ENCODE assay signal across 28 cellular contexts in genomic region chr15:80951941-80952340, GRCh38.
"Had no signal": no experiment of that assay in that cellular context is flagged by ENCODE, and none has a peak within 500 bp of the region (broad histone marks: within the 10 kb centered on the region; RNA-seq: fewer than 3 reads in every experiment).

No MANE protein-coding gene starts in this region.

- H3K9me3 Mint-ChIP-seq: activated B cell treated with CpG ODN at 0.5 μM for 24 hours; activated naive CD8-positive, alpha-beta T cell treated with anti-CD3 and anti-CD28 coated beads for 36 hours; activated T-cell treated with anti-CD3 and anti-CD28 coated beads, Interleukin-2, amount 50 U/mL, for 24 hours; naive thymus-derived CD4-positive, alpha-beta T cell; T-helper 2 cell treated with Interferon-gamma antibody and Interleukin-4, amounts not matched to agents 5 μg/mL and 100 μg/mL, for 36 hours had no signal

- H3K79me2 ChIP-seq: hepatocyte had no signal

- H3K27me3 ChIP-seq: adrenal gland, body of pancreas, cardiac muscle cell, colonic mucosa, dorsolateral prefrontal cortex, gastrocnemius medialis, hepatocyte, pancreas, spleen, suprapubic skin, tibial artery had no signal

- H2AFZ ChIP-seq: hepatocyte had no signal

- H3K4me2 ChIP-seq: hepatocyte had no signal

- H3K9me3 ChIP-seq: adrenal gland, body of pancreas, colonic mucosa, gastrocnemius medialis, pancreas, spleen, suprapubic skin, tibial artery had no signal

- DNase-seq: activated B cell treated with CpG ODN at 0.5 μM for 24 hours; activated CD8-positive, alpha-beta T cell treated with anti-CD3 and anti-CD28 coated beads, Interleukin-2, amount 10 ng/mL, durations not matched to agents 7 days and 5 days; activated naive CD4-positive, alpha-beta T cell; activated naive CD8-positive, alpha-beta T cell treated with anti-CD3 and anti-CD28 coated beads for 36 hours; activated T-cell treated with anti-CD3 and anti-CD28 coated beads, Interleukin-2, amount 50 U/mL, for 24 hours; aorta; body of pancreas; cerebellar nuclear complex; colonic mucosa; dorsolateral prefrontal cortex; effector memory CD4-positive, alpha-beta T cell; gastrocnemius medialis; glutamatergic neuron; left cardiac atrium; mammary epithelial cell; midbrain; naive thymus-derived CD4-positive, alpha-beta T cell; pancreas; right cardiac atrium; spleen; stimulated activated naive CD4-positive, alpha-beta T cell; T-helper 1 cell had no signal

- H3K4me1 Mint-ChIP-seq: activated B cell treated with CpG ODN at 0.5 μM for 24 hours had no signal

- H3K4me3 ChIP-seq: adrenal gland, body of pancreas, cardiac muscle cell, colonic mucosa, dorsolateral prefrontal cortex, gastrocnemius medialis, hepatocyte, pancreas, spleen, suprapubic skin, tibial artery had no signal

- H3K27me3 Mint-ChIP-seq: activated B cell treated with CpG ODN at 0.5 μM for 24 hours; activated naive CD8-positive, alpha-beta T cell treated with anti-CD3 and anti-CD28 coated beads for 36 hours; activated T-cell treated with anti-CD3 and anti-CD28 coated beads, Interleukin-2, amount 50 U/mL, for 24 hours; naive thymus-derived CD4-positive, alpha-beta T cell had no signal

- H3K27ac Mint-ChIP-seq: activated B cell treated with CpG ODN at 0.5 μM for 24 hours; activated CD8-positive, alpha-beta T cell treated with anti-CD3 and anti-CD28 coated beads, Interleukin-2, amount 10 ng/mL, durations not matched to agents 7 days and 5 days; activated naive CD8-positive, alpha-beta T cell treated with anti-CD3 and anti-CD28 coated beads for 36 hours; activated T-cell treated with anti-CD3 and anti-CD28 coated beads, Interleukin-2, amount 50 U/mL, for 24 hours; T-helper 2 cell treated with Interferon-gamma antibody and Interleukin-4, amounts not matched to agents 5 μg/mL and 100 μg/mL, for 36 hours had no signal

- ATAC-seq: activated CD8-positive, alpha-beta T cell treated with anti-CD3 and anti-CD28 coated beads, Interleukin-2, amount 10 ng/mL, durations not matched to agents 7 days and 5 days; body of pancreas; gastrocnemius medialis; left cardiac atrium; naive thymus-derived CD4-positive, alpha-beta T cell; pancreas; right cardiac atrium had no signal

- H3K27ac ChIP-seq: adrenal gland, body of pancreas, cardiac muscle cell, colonic mucosa, dorsolateral prefrontal cortex, gastrocnemius medialis, hepatocyte, pancreas, spleen, suprapubic skin, tibial artery had no signal

- H3K4me1 ChIP-seq: adrenal gland, body of pancreas, colonic mucosa, gastrocnemius medialis, pancreas, spleen had no signal

- H3K36me3 ChIP-seq: colonic mucosa had no signal

- H3K4me3 Mint-ChIP-seq: activated B cell treated with CpG ODN at 0.5 μM for 24 hours; activated CD8-positive, alpha-beta T cell treated with anti-CD3 and anti-CD28 coated beads, Interleukin-2, amount 10 ng/mL, durations not matched to agents 7 days and 5 days; activated naive CD8-positive, alpha-beta T cell treated with anti-CD3 and anti-CD28 coated beads for 36 hours; activated T-cell treated with anti-CD3 and anti-CD28 coated beads, Interleukin-2, amount 50 U/mL, for 24 hours; naive thymus-derived CD4-positive, alpha-beta T cell; T-helper 2 cell treated with Interferon-gamma antibody and Interleukin-4, amounts not matched to agents 5 μg/mL and 100 μg/mL, for 36 hours had no signal
